Comparison of ENCODE assay signal across 14 cellular contexts in the genomic region with DNA sequence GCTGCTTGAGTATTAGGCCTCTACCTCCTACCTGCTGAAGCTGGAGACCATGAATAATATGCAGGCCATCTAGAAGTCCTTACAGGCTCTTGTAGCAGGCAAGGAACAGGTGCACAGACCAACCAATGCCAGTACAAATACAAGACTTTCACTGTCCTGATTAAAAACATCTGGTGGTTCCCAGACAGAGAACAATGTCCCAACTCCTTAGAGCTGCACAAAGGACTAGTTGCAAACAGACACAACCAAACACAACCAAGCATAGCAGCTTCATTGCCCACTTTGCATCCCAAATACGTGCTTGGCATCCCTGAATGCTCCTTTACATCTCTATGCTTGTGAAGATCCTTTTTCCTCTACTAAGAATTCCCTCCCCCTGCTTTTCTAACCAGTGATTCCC.
"Had no signal": no experiment of that assay in that cellular context is flagged by ENCODE, and none has a peak within 500 bp of the region (broad histone marks: within the 10 kb centered on the region; RNA-seq: fewer than 3 reads in every experiment).

No MANE protein-coding gene starts in this region.

- ATAC-seq: left lobe of liver; stimulated activated naive B cell treated with anti-CD40 and anti-IgM and Interleukin-4, amounts not matched to agents 10 μg/mL and 1 μg/mL and 100 μg/mL, for 72 hours; upper lobe of right lung had no signal

- H3K27ac ChIP-seq: adrenal gland, upper lobe of right lung had no signal

- H3K36me3 ChIP-seq: adrenal gland, upper lobe of right lung had no signal

- H3K27me3 ChIP-seq: adrenal gland, upper lobe of right lung had no signal

- FAIRE-seq: islet of Langerhans, small intestine had no signal

- H3K9me3 ChIP-seq: adrenal gland, upper lobe of right lung had no signal

- DNase-seq: activated CD4-positive, alpha-beta T cell treated with anti-CD3 and anti-CD28 coated beads, Interleukin-2, amount 50 U/mL, for 1 hour; activated naive CD4-positive, alpha-beta T cell treated with anti-CD3 and anti-CD28 coated beads, Interleukin-2, amount 50 U/mL, for 16 hours; activated T-cell treated with anti-CD3 and anti-CD28 coated beads for 4 hours; adrenal gland; cerebellar nuclear complex; endodermal cell; erythroblast; nephron progenitor cell; retina; small intestine; stimulated activated naive B cell treated with anti-CD40 and anti-IgM and Interleukin-4, amounts not matched to agents 10 μg/mL and 1 μg/mL and 100 μg/mL, for 72 hours; upper lobe of right lung had no signal

- H3K4me1 ChIP-seq: adrenal gland, upper lobe of right lung had no signal

- H3K4me3 ChIP-seq: adrenal gland, upper lobe of right lung had no signal
